Comparison of ENCODE assay signal across 18 cellular contexts in the genomic region with DNA sequence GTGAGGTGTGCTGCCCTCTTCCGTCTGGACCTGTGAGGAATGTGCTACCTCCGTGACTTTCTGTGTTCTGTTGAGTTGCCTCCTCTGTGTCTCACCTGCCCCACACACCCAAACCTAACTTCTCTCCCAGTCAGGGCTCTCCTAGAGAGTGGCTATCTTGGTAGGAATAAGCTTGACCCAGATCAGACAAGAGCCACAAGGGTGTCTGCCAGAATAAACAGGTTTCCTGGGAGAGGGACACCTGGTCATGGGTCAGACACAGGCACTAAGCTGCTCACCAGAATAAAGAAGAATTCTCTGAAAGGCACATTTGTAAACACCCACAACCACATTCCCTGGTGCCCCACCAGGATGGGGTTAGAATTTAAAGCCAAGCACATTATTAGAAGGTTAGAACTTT. TPM values are rescaled to one million over a fixed set of nuclear protein-coding genes. Genes with fewer than 3 reads are reported as not detected.
A peak's percentile ranks its signal among the peaks of the same experiment; 100 is the strongest.
DNase-seq lines count a peak whose midpoint lies in the region; ATAC-seq and TF ChIP-seq lines count a peak whose summit lies in the region.
"Had no signal": no experiment of that assay in that cellular context is flagged by ENCODE, and none has a peak within 500 bp of the region (broad histone marks: within the 10 kb centered on the region; RNA-seq: fewer than 3 reads in every experiment).

No MANE protein-coding gene starts in this region.

- DNase-seq in activated naive CD4-positive, alpha-beta T cell treated with anti-CD3 and anti-CD28 coated beads, Interleukin-2, amount 50 U/mL, for 72 hours (ENCODE audit: low spot score in 2 of 2), result no peak
- no peak for DNase-seq in activated naive CD4-positive, alpha-beta T cell (lab: John Stamatoyannopoulos, UW)
- DNase-seq in T-cell (no peak), cerebellar cortex (ENCODE audit: low spot score) (peak; percentile 21), thyroid gland (peak in 1 of 2 donors; percentile 12), NCI-H526 treated with DMSO at 0.1 percent for 48 hours (lab: John Stamatoyannopoulos, UW) (no peak)
- no peak for DNase-seq in stimulated activated CD8-positive, alpha-beta memory T cell treated with anti-CD3 and anti-CD28 coated beads, Interleukin-4, amount 100 ng/mL, for 48 hours
- DNase-seq: DMS79; NCI-H1105 treated with DMSO at 0.1 percent for 48 hours; NCI-H1694; NCI-H2081 treated with DMSO at 0.1 percent for 48 hours; NCI-H446 treated with DMSO at 0.1 percent for 48 hours; NCI-H748 treated with DMSO at 0.1 percent for 48 hours; NK-92 treated with Interleukin-12 subunit alpha and Interleukin-12 subunit beta, amount 100 ng/mL, for 24 hours had no signal

- CTCF ChIA-PET in T-cell (lab: Charles Lee), result no interaction called here

- H3K27me3 ChIP-seq in thyroid gland, result no peaks in the 10 kb centered on the region

- H3K4me1 Mint-ChIP-seq in T-cell, result peaks cover 21 to 36% (median 32%) of the 10 kb centered on the region in 3 donors

- H3K4me3 ChIP-seq in thyroid gland (replicated peaks in 1 of 3), result no peak overlapping the region
- H3K4me3 ChIP-seq: BLaER1 treated with 17β-estradiol and CSF1 and Interleukin-3, amounts not matched to agents 10 nM and 100 nM; K562 had no signal

- WGBS in thyroid gland, 2 donors, result no CpG with 5 or more reads among the region's 2 CpGs

- POLR2A ChIA-PET in T-cell (lab: Charles Lee), result no interaction called here

- H3K9me3 Mint-ChIP-seq in activated naive CD4-positive, alpha-beta T cell treated with anti-CD3 and anti-CD28 coated beads, Interleukin-2, amount 50 U/mL, for 72 hours, result peaks cover 0 to 4% of the 10 kb centered on the region in 2 donors
- H3K9me3 Mint-ChIP-seq in T-cell, result no peaks in the 10 kb centered on the region

- H3K9me3 ChIP-seq in thyroid gland, result no peaks in the 10 kb centered on the region

- peaks cover 0 to 3% of the 10 kb centered on the region in 2 donors for H3K36me3 ChIP-seq in thyroid gland

- ATAC-seq in activated naive CD4-positive, alpha-beta T cell treated with anti-CD3 and anti-CD28 coated beads, Interleukin-2, amount 50 U/mL, for 72 hours, result no peak
- ATAC-seq in T-cell (replicated peaks in 1 of 4), result no peak
- ATAC-seq: K562, Right ventricle myocardium inferior had no signal

- TF ChIP-seq CTCF in thyroid gland (IDR thresholded peaks at IDR 0.05), result no peak

- peaks cover 0 to 3% of the 10 kb centered on the region in 2 donors for H3K27me3 Mint-ChIP-seq in T-cell

- H3K4me1 ChIP-seq in thyroid gland, result peaks cover 4 to 18% of the 10 kb centered on the region in 2 donors

- peak overlapping the region; percentile 29 to 73 (median 61) for H3K27ac ChIP-seq in thyroid gland

- peaks cover 13 to 74% of the 10 kb centered on the region in 2 donors for H3K36me3 Mint-ChIP-seq in activated naive CD4-positive, alpha-beta T cell treated with anti-CD3 and anti-CD28 coated beads, Interleukin-2, amount 50 U/mL, for 72 hours
- peaks cover 48% of the 10 kb centered on the region for H3K36me3 Mint-ChIP-seq in T-cell

- H3K4me3 Mint-ChIP-seq in T-cell, result no peak overlapping the region

- intact Hi-C loops in thyroid gland (cut with DNase I), result no loop called here

- no peak for TF ChIP-seq POLR2A in thyroid gland (IDR thresholded peaks at IDR 0.05)

- H3K27ac Mint-ChIP-seq in activated naive CD4-positive, alpha-beta T cell treated with anti-CD3 and anti-CD28 coated beads, Interleukin-2, amount 50 U/mL, for 72 hours, result peak overlapping the region; percentile 50 to 83
- H3K27ac Mint-ChIP-seq in T-cell, result peak overlapping the region; percentile 14 to 68

RNA-seq across cellular contexts. Expression of a gene that starts 11.1 kb away (rescaled TPM):
- 10 to 100 TPM in 1 of 2 donors, 1 to 10 TPM in 1; 7.2 to 14.0 TPM for total RNA-seq in activated naive CD4-positive, alpha-beta T cell treated with anti-CD3 and anti-CD28 coated beads, Interleukin-2, amount 50 U/mL, for 72 hours
- total RNA-seq in T-cell, result 10 to 100 TPM in 3 of 5 donors, 1 to 10 TPM in 2; 7.7 to 13.0 (median 11.4) TPM
- 10 to 100 TPM in 2 of 4 donors, 1 to 10 TPM in 2; 6.3 to 13.8 (median 10.0) TPM for total RNA-seq in thyroid gland

RNA-seq across cellular contexts. Expression of a gene that starts 14.1 kb away (rescaled TPM):
- total RNA-seq in activated naive CD4-positive, alpha-beta T cell treated with anti-CD3 and anti-CD28 coated beads, Interleukin-2, amount 50 U/mL, for 72 hours, result not detected
- total RNA-seq in T-cell, result not detected
- total RNA-seq in thyroid gland, result not detected
- total RNA-seq: A673, K562, Right ventricle myocardium inferior had no signal
